In genomic region chr4:104211657-104212056, GRCh38 we compare ENCODE assay signal across 29 cellular contexts.
"Had no signal": no experiment of that assay in that cellular context is flagged by ENCODE, and none has a peak within 500 bp of the region (broad histone marks: within the 10 kb centered on the region; RNA-seq: fewer than 3 reads in every experiment).

No MANE protein-coding gene starts in this region.

- H3K27ac Mint-ChIP-seq: natural killer cell; nephron; neural progenitor cell; progenitor cell of endocrine pancreas; stimulated activated memory B cell treated with anti-CD40 and anti-IgM and Interleukin-4, amounts not matched to agents 10 μg/mL and 1 μg/mL and 100 μg/mL, for 72 hours; stimulated activated naive CD8-positive, alpha-beta T cell treated with anti-CD3 and anti-CD28 coated beads, Interleukin-15, Interleukin-2, amounts not matched to agents 100 ng/mL and 50 ng/mL, for 24 hours had no signal

- H3K27ac ChIP-seq: neural progenitor cell, ovary, parathyroid adenoma, psoas muscle, right lobe of liver, sigmoid colon, spleen, stomach, thoracic aorta, thyroid gland, tibial nerve, upper lobe of left lung, vagina had no signal

- H3K4me3 Mint-ChIP-seq: natural killer cell; nephron; neural progenitor cell; stimulated activated memory B cell treated with anti-CD40 and anti-IgM and Interleukin-4, amounts not matched to agents 10 μg/mL and 1 μg/mL and 100 μg/mL, for 72 hours; stimulated activated naive CD8-positive, alpha-beta T cell treated with anti-CD3 and anti-CD28 coated beads, Interleukin-15, Interleukin-2, amounts not matched to agents 100 ng/mL and 50 ng/mL, for 24 hours had no signal

- H3K27me3 Mint-ChIP-seq: progenitor cell of endocrine pancreas; stimulated activated memory B cell treated with anti-CD40 and anti-IgM and Interleukin-4, amounts not matched to agents 10 μg/mL and 1 μg/mL and 100 μg/mL, for 72 hours; stimulated activated naive CD8-positive, alpha-beta T cell treated with anti-CD3 and anti-CD28 coated beads, Interleukin-15, Interleukin-2, amounts not matched to agents 100 ng/mL and 50 ng/mL, for 24 hours had no signal

- H3K27me3 ChIP-seq: neural progenitor cell, ovary, right lobe of liver, sigmoid colon, spleen, stomach, thyroid gland, tibial nerve, upper lobe of left lung, vagina had no signal

- H3K36me3 Mint-ChIP-seq: natural killer cell; neural progenitor cell; stimulated activated memory B cell treated with anti-CD40 and anti-IgM and Interleukin-4, amounts not matched to agents 10 μg/mL and 1 μg/mL and 100 μg/mL, for 72 hours had no signal

- H3K36me3 ChIP-seq: neural progenitor cell, ovary, right lobe of liver, sigmoid colon, spleen, stomach, thoracic aorta, thyroid gland, tibial nerve, upper lobe of left lung, vagina had no signal

- H3K9me3 ChIP-seq: ovary, psoas muscle, right lobe of liver, sigmoid colon, thoracic aorta, thyroid gland, tibial nerve, upper lobe of left lung, vagina had no signal

- H3K9me3 Mint-ChIP-seq: nephron, neural progenitor cell had no signal

- H3K4me2 ChIP-seq: neural progenitor cell, smooth muscle cell had no signal

- H3K4me3 ChIP-seq: neural progenitor cell, ovary, psoas muscle, right lobe of liver, sigmoid colon, smooth muscle cell, spleen, stomach, thoracic aorta, thyroid gland, tibial nerve, upper lobe of left lung, vagina had no signal

- ATAC-seq: natural killer cell; psoas muscle; right cardiac atrium; stimulated activated memory B cell treated with anti-CD40 and anti-IgM and Interleukin-4, amounts not matched to agents 10 μg/mL and 1 μg/mL and 100 μg/mL, for 72 hours had no signal

- H3K79me2 ChIP-seq: parathyroid adenoma had no signal

- FAIRE-seq: urothelium cell line had no signal

- H3K4me1 Mint-ChIP-seq: natural killer cell; nephron; neural progenitor cell; stimulated activated memory B cell treated with anti-CD40 and anti-IgM and Interleukin-4, amounts not matched to agents 10 μg/mL and 1 μg/mL and 100 μg/mL, for 72 hours had no signal

- DNase-seq: natural killer cell; occipital lobe; ovary; psoas muscle; right cardiac atrium; right lobe of liver; sigmoid colon; spleen; stimulated activated CD4-positive, alpha-beta T cell treated with anti-CD3 and anti-CD28 coated beads, Interleukin-12 subunit alpha, Interleukin-12 subunit beta, amount 100 ng/mL, for 4 hours; stimulated activated CD4-positive, alpha-beta T cell treated with anti-CD3 and anti-CD28 coated beads, Interleukin-1b, Interleukin-23, amount 100 ng/mL, for 48 hours; stimulated activated CD4-positive, alpha-beta T cell treated with anti-CD3 and anti-CD28 coated beads, Interleukin-4, amount 100 ng/mL, for 1 hour; stimulated activated CD4-positive, alpha-beta T cell treated with anti-CD3 and anti-CD28 coated beads, Interleukin-4, amount 100 ng/mL, for 4 hours; stimulated activated CD8-positive, alpha-beta memory T cell treated with anti-CD3 and anti-CD28 coated beads, Interleukin-4, amount 100 ng/mL, for 48 hours; stimulated activated naive CD4-positive, alpha-beta T cell; stomach; thyroid gland; trophoblast cell; upper lobe of left lung had no signal

- H3K9ac ChIP-seq: neural progenitor cell, parathyroid adenoma had no signal

- H3K4me1 ChIP-seq: neural progenitor cell, parathyroid adenoma, psoas muscle, sigmoid colon, spleen, stomach, thyroid gland, tibial nerve, upper lobe of left lung, vagina had no signal

- H2AFZ ChIP-seq: neural progenitor cell, parathyroid adenoma had no signal
